ENCODE assay signal across 8 cellular contexts in genomic region chr19:5953680-5954213, GRCh38. TPM values are rescaled to one million over a fixed set of nuclear protein-coding genes. Genes with fewer than 3 reads are reported as not detected.
DNase-seq lines count a peak whose midpoint lies in the region; ATAC-seq, FAIRE-seq and TF ChIP-seq lines count a peak whose summit lies in the region.

No MANE protein-coding gene starts in this region.

- H3K4me1 ChIP-seq in Peyer's patch (peaks cover 10 to 98% (median 21%) of the 10 kb centered on the region in 4 donors), K562 (replicated peaks in 1 of 2; ENCODE audit: control insufficient read depth in 2 of 2, insufficient read depth in 2 of 2, low read length in 2 of 2) (peaks cover 43 to 46% of the 10 kb centered on the region in 2 experiments)

- H3K36me3 ChIP-seq in Peyer's patch, result peaks cover 0 to 6% (median 0%) of the 10 kb centered on the region in 3 donors
- peaks cover 50% of the 10 kb centered on the region for H3K36me3 ChIP-seq in K562 (ENCODE audit: control insufficient read depth, insufficient read depth, low read length)

- H3K4me3 ChIP-seq in Peyer's patch (no peak overlapping the region), K562 (peak overlapping the region; percentile 1; the same call in 1 of the 2 replicates)

- H3K27me3 ChIP-seq in Peyer's patch, result no peaks in the 10 kb centered on the region
- H3K27me3 ChIP-seq in K562 (ENCODE audit: control insufficient read depth in 2 of 2, insufficient read depth in 2 of 2, low read length in 2 of 2), result no peaks in the 10 kb centered on the region

- no peak for TF ChIP-seq EP300 in K562 (IDR thresholded peaks at IDR 0.05; ENCODE audit: low read length)

- FAIRE-seq in K562 (lab: Jason Lieb, UNC), result peak; percentile 69
- FAIRE-seq in HTR-8/SVneo (lab: Jason Lieb, UNC), result no peak

- TF ChIP-seq RAD21 in K562 (CRISPR knock-in tag; conservative IDR thresholded peaks at IDR 0.05 in 1 of 2, IDR thresholded peaks at IDR 0.05 in 1 of 2), result no peak

- H3K79me2 ChIP-seq in K562 (ENCODE audit: control insufficient read depth, insufficient read depth, low read length), result peaks cover 98% of the 10 kb centered on the region

- peaks cover 26% of the 10 kb centered on the region; the same call in 1 of the 2 replicates for H4K20me1 ChIP-seq in K562 (replicated peaks; ENCODE audit: control insufficient read depth, insufficient read depth, low read length)

- H3K9me1 ChIP-seq in K562 (ENCODE audit: control insufficient read depth, insufficient read depth, low read length), result peaks cover 1% of the 10 kb centered on the region

- BruUV-seq in K562 (replicated peaks; lab: Mats Ljungman, UMichigan), result no TSS peak

- in situ Hi-C loops in K562 (cut with MboI), result no loop called here

- H3K27ac Mint-ChIP-seq in naive thymus-derived CD8-positive, alpha-beta T cell, result peak overlapping the region; percentile 84 to 100 (median 90)

- POLR2A ChIA-PET in K562 (lab: Yijun Ruan, JAX), result interaction anchor here (0.6 to 4.7 kb wide), 4 partner anchors 10 to 100 kb away, joined by 3 to 41 read pairs (median 4); no protein-coding TSS in a partner anchor
- POLR2A ChIA-PET in naive thymus-derived CD8-positive, alpha-beta T cell (lab: Charles Lee), result interaction anchor here (0.7 to 7.8 kb wide), 6 partner anchors 8 to 50 kb away, joined by 3 to 81 read pairs (median 3); partner anchors contain the start of genes NDUFA11 and VMAC

- TF ChIP-seq POLR2A in Peyer's patch (IDR thresholded peaks at IDR 0.05) (no peak), K562 (conservative IDR thresholded peaks at IDR 0.05) (no peak)

- peak overlapping the region; percentile 18 for H2AFZ ChIP-seq in K562 (ENCODE audit: low read depth, low read length)

- DNase-seq in AG08395 (ENCODE audit: low spot score), result peak; percentile 64
- no peak for DNase-seq in Peyer's patch
- DNase-seq in K562 (ENCODE audit: extremely low read depth in 1 of 4, low spot score in 3 of 4), result peak; percentile 41 to 60 (median 46)
- DNase-seq in naive thymus-derived CD8-positive, alpha-beta T cell, result peak in 1 of 10 donors; percentile 37
- DNase-seq in NCI-H128 (lab: John Stamatoyannopoulos, UW; ENCODE audit: unreplicated experiment), result no peak
- no peak for DNase-seq in NCI-H774 (lab: John Stamatoyannopoulos, UW)
- DNase-seq in HTR-8/SVneo (ENCODE audit: insufficient read length, low spot score), result no peak

- peaks cover 0 to 8% (median 0%) of the 10 kb centered on the region in 3 donors for H3K36me3 Mint-ChIP-seq in naive thymus-derived CD8-positive, alpha-beta T cell

- no peaks in the 10 kb centered on the region for H3K27me3 Mint-ChIP-seq in naive thymus-derived CD8-positive, alpha-beta T cell

- no peaks in the 10 kb centered on the region for H3K9me3 Mint-ChIP-seq in naive thymus-derived CD8-positive, alpha-beta T cell

- TF ChIP-seq CTCF in Peyer's patch (IDR thresholded peaks at IDR 0.05) (no peak), K562 (IDR thresholded peaks at IDR 0.05 in 2 of 3, conservative IDR thresholded peaks at IDR 0.05 in 1 of 3; ENCODE audit: insufficient read depth in 2 of 3, low read depth in 1 of 3, low read length in 3 of 3) (no peak)

- ATAC-seq in K562, result peak; percentile 65
- peak; percentile 13 to 38 for ATAC-seq in naive thymus-derived CD8-positive, alpha-beta T cell
- ATAC-seq in GM21529 (IDR thresholded peaks at IDR 0.05; ENCODE audit: unreplicated experiment), result no peak

- CTCF ChIA-PET in K562 (lab: Yijun Ruan, JAX; ENCODE audit: low intra/inter-chr PET ratio), result no interaction called here

- H3K4me2 ChIP-seq in K562 (ENCODE audit: insufficient read depth, low read length), result peak overlapping the region; percentile 71

- peak overlapping the region; percentile 37 to 71 (median 64) for H3K27ac ChIP-seq in Peyer's patch
- H3K27ac ChIP-seq in K562 (ENCODE audit: extremely low read depth, low read depth, low read length), result peak overlapping the region; percentile 70

- H3K4me1 Mint-ChIP-seq in naive thymus-derived CD8-positive, alpha-beta T cell, result peaks cover 55 to 97% (median 91%) of the 10 kb centered on the region in 4 donors

- intact Hi-C loops in K562 (cut with micrococcal nuclease), result no loop called here

- H3K9me3 ChIP-seq in Peyer's patch (no peaks in the 10 kb centered on the region), K562 (replicated peaks; ENCODE audit: control insufficient read depth, insufficient read depth, low read depth, low read length) (no peaks in the 10 kb centered on the region)

- WGBS in K562 (ENCODE audit: insufficient coverage, low coverage, missing lambda C conversion rate), result 6% methylated on average over 17 of the region's 17 CpGs

- H3K4me3 Mint-ChIP-seq in naive thymus-derived CD8-positive, alpha-beta T cell, result peak overlapping the region; percentile 43 to 82 (median 64)

- peak overlapping the region; percentile 65 to 86 for H3K9ac ChIP-seq in K562 (ENCODE audit: insufficient read depth in 1 of 2, low read depth in 2 of 2, low read length in 2 of 2)

RNA-seq across cellular contexts. Expression of gene RANBP3, which starts 24.2 kb away (rescaled TPM):
- total RNA-seq in Peyer's patch (100 to 1,000 TPM in 2 of 4 donors, 10 to 100 TPM in 2; 59.7 to 104 (median 91.1) TPM), K562 (2014; rRNA removed) (63.2 and 82.2 TPM in 2 replicates), K562 (2014; rRNA removed; fragmentation: Illumina TruSeq; extraction: Trizol) (42.0 and 48.5 TPM in 2 replicates), K562 (2015; rRNA removed; fragmentation: Illumina TruSeq; extraction: Trizol) (54.4 and 66.7 TPM in 2 replicates), K562 (2021) (63.1 and 70.3 TPM in 2 replicates)
- total RNA-seq in K562 (2011; cell fraction: chromatin; rRNA removed; ENCODE audit: low replicate concordance), result 101 and 160 TPM in 2 replicates
- total RNA-seq in K562 (2011; cell fraction: nucleolus; rRNA removed), result 112 and 117 TPM in 2 replicates
- 92.0 and 98.2 TPM in 2 replicates for total RNA-seq in K562 (2011; cell fraction: nucleoplasm; rRNA removed)
- polyA plus RNA-seq in K562 (2011; rRNA removed) (46.6 and 57.6 TPM in 2 replicates), K562 (2014; fragmentation: Illumina TruSeq; extraction: Trizol) (68.9 and 81.9 TPM in 2 replicates), K562 (2014; fragmentation: Nextera tagmentation; extraction: Ambion mirVana) (1 to 10 TPM in 1 of 2 experiments, under 1 TPM in 1; 0.90 to 1.8 TPM), K562 (2014; rRNA removed) (84.7 and 95.1 TPM in 2 replicates)
- polyA plus RNA-seq in K562 (2011; cell fraction: cytosol; rRNA removed), result 70.4 and 122 TPM in 2 replicates
- polyA plus RNA-seq in K562 (2011; cell fraction: nucleus; rRNA removed), result 84.9 and 193 TPM in 2 replicates
- 65.4 and 79.1 TPM in 2 replicates for polyA plus RNA-seq in K562 (2012)
- polyA minus RNA-seq in K562 (2011; rRNA and poly(A)+ RNA removed), result 29.0 and 45.3 TPM in 2 replicates
- polyA minus RNA-seq in K562 (2011; cell fraction: cytosol; rRNA and poly(A)+ RNA removed), result 53.6 and 66.7 TPM in 2 replicates
- 32.7 and 38.9 TPM in 2 replicates for polyA minus RNA-seq in K562 (2011; cell fraction: nucleus; rRNA and poly(A)+ RNA removed)
- 100 to 1,000 TPM; 128 to 145 TPM for total RNA-seq in naive thymus-derived CD8-positive, alpha-beta T cell
- 10 to 100 TPM in 1 of 3 donors, 1 to 10 TPM in 2; 7.7 to 13.0 (median 9.1) TPM for polyA plus RNA-seq in naive thymus-derived CD8-positive, alpha-beta T cell

RNA-seq across cellular contexts. Expression of gene CAPS, which starts 39.7 kb away (rescaled TPM):
- total RNA-seq in Peyer's patch (10 to 100 TPM in 3 of 4 donors, 1 to 10 TPM in 1; 9.5 to 44.6 (median 24.4) TPM), K562 (2014; rRNA removed) (2.4 and 4.0 TPM in 2 replicates), K562 (2014; rRNA removed; fragmentation: Illumina TruSeq; extraction: Trizol) (0.61 and 0.62 TPM in 2 replicates), K562 (2015; rRNA removed; fragmentation: Illumina TruSeq; extraction: Trizol) (0.91 and 1.7 TPM in 2 replicates), K562 (2021) (1.7 and 2.2 TPM in 2 replicates)
- total RNA-seq in K562 (2011; cell fraction: chromatin; rRNA removed; ENCODE audit: low replicate concordance), result 3.5 and 9.3 TPM in 2 replicates
- total RNA-seq in K562 (2011; cell fraction: nucleolus; rRNA removed), result 6.8 and 8.0 TPM in 2 replicates
- total RNA-seq in K562 (2011; cell fraction: nucleoplasm; rRNA removed), result 3.4 and 3.8 TPM in 2 replicates
- polyA plus RNA-seq in K562 (2011; rRNA removed) (1.0 and 2.4 TPM in 2 replicates), K562 (2014; fragmentation: Illumina TruSeq; extraction: Trizol) (0.59 and 1.0 TPM in 2 replicates), K562 (2014; fragmentation: Nextera tagmentation; extraction: Ambion mirVana) (under 1 TPM; 0.15 TPM), K562 (2014; rRNA removed) (2.7 and 3.1 TPM in 2 replicates)
- 2.7 and 2.8 TPM in 2 replicates for polyA plus RNA-seq in K562 (2011; cell fraction: cytosol; rRNA removed)
- polyA plus RNA-seq in K562 (2011; cell fraction: nucleus; rRNA removed), result 5.7 and 7.4 TPM in 2 replicates
- polyA plus RNA-seq in K562 (2012), result 1.5 and 4.5 TPM in 2 replicates
- polyA minus RNA-seq in K562 (2011; rRNA and poly(A)+ RNA removed), result 0.42 and 0.54 TPM in 2 replicates
- polyA minus RNA-seq in K562 (2011; cell fraction: cytosol; rRNA and poly(A)+ RNA removed), result 1.1 and 1.4 TPM in 2 replicates
- polyA minus RNA-seq in K562 (2011; cell fraction: nucleus; rRNA and poly(A)+ RNA removed), result 1.00 and 1.8 TPM in 2 replicates
- 10 to 100 TPM; 55.9 to 58.3 TPM for total RNA-seq in naive thymus-derived CD8-positive, alpha-beta T cell
- polyA plus RNA-seq in naive thymus-derived CD8-positive, alpha-beta T cell, result 1 to 10 TPM; 1.3 to 2.8 (median 2.0) TPM

RNA-seq across cellular contexts. Expression of gene VMAC, which starts 49.1 kb away (rescaled TPM):
- total RNA-seq in Peyer's patch, result 10 to 100 TPM in 3 of 4 donors, 1 to 10 TPM in 1; 9.6 to 24.8 (median 18.4) TPM
- total RNA-seq in K562 (2011; cell fraction: chromatin; rRNA removed; ENCODE audit: low replicate concordance), result 3.3 and 9.9 TPM in 2 replicates
- 7.8 and 8.7 TPM in 2 replicates for total RNA-seq in K562 (2011; cell fraction: nucleolus; rRNA removed)
- total RNA-seq in K562 (2011; cell fraction: nucleoplasm; rRNA removed), result 5.2 and 5.6 TPM in 2 replicates
- 1.9 and 3.1 TPM in 2 replicates for total RNA-seq in K562 (2014; rRNA removed)
- total RNA-seq in K562 (2014; rRNA removed; fragmentation: Illumina TruSeq; extraction: Trizol), result 0.89 and 1.1 TPM in 2 replicates
- total RNA-seq in K562 (2015; rRNA removed; fragmentation: Illumina TruSeq; extraction: Trizol), result 0.76 and 1.1 TPM in 2 replicates
- total RNA-seq in K562 (2021), result 2.1 and 2.3 TPM in 2 replicates
- 1.0 and 1.9 TPM in 2 replicates for polyA plus RNA-seq in K562 (2011; rRNA removed)
- polyA plus RNA-seq in K562 (2011; cell fraction: cytosol; rRNA removed), result 2.2 and 2.7 TPM in 2 replicates
- polyA plus RNA-seq in K562 (2011; cell fraction: nucleus; rRNA removed), result 4.0 and 5.0 TPM in 2 replicates
- 1.1 and 2.2 TPM in 2 replicates for polyA plus RNA-seq in K562 (2012)
- 0.86 and 1.3 TPM in 2 replicates for polyA plus RNA-seq in K562 (2014; fragmentation: Illumina TruSeq; extraction: Trizol)
- polyA plus RNA-seq in K562 (2014; fragmentation: Nextera tagmentation; extraction: Ambion mirVana), result under 1 TPM; 0.03 to 0.06 TPM
- 1.9 and 3.4 TPM in 2 replicates for polyA plus RNA-seq in K562 (2014; rRNA removed)
- polyA minus RNA-seq in K562 (2011; rRNA and poly(A)+ RNA removed), result 0.77 and 0.84 TPM in 2 replicates
- 0.57 and 0.73 TPM in 2 replicates for polyA minus RNA-seq in K562 (2011; cell fraction: cytosol; rRNA and poly(A)+ RNA removed)
- polyA minus RNA-seq in K562 (2011; cell fraction: nucleus; rRNA and poly(A)+ RNA removed), result 1.3 and 1.8 TPM in 2 replicates
- total RNA-seq in naive thymus-derived CD8-positive, alpha-beta T cell, result 10 to 100 TPM; 32.7 to 34.5 TPM
- 1 to 10 TPM; 6.2 to 8.4 (median 7.0) TPM for polyA plus RNA-seq in naive thymus-derived CD8-positive, alpha-beta T cell

RNA-seq across cellular contexts. Expression of gene NDUFA11, which starts 50.2 kb away (rescaled TPM):
- total RNA-seq in Peyer's patch (100 to 1,000 TPM; 101 to 194 (median 169) TPM), K562 (2014; rRNA removed) (367 and 490 TPM in 2 replicates), K562 (2014; rRNA removed; fragmentation: Illumina TruSeq; extraction: Trizol) (42.7 and 63.3 TPM in 2 replicates), K562 (2015; rRNA removed; fragmentation: Illumina TruSeq; extraction: Trizol) (268 and 274 TPM in 2 replicates), K562 (2021) (335 and 348 TPM in 2 replicates)
- total RNA-seq in K562 (2011; cell fraction: chromatin; rRNA removed; ENCODE audit: low replicate concordance), result 29.3 and 88.6 TPM in 2 replicates
- 66.7 and 67.1 TPM in 2 replicates for total RNA-seq in K562 (2011; cell fraction: nucleolus; rRNA removed)
- 50.4 and 52.5 TPM in 2 replicates for total RNA-seq in K562 (2011; cell fraction: nucleoplasm; rRNA removed)
- polyA plus RNA-seq in K562 (2011; rRNA removed) (84.9 and 133 TPM in 2 replicates), K562 (2014; fragmentation: Illumina TruSeq; extraction: Trizol) (307 and 475 TPM in 2 replicates), K562 (2014; fragmentation: Nextera tagmentation; extraction: Ambion mirVana) (100 to 1,000 TPM; 212 to 249 TPM), K562 (2014; rRNA removed) (321 and 486 TPM in 2 replicates)
- polyA plus RNA-seq in K562 (2011; cell fraction: cytosol; rRNA removed), result 461 and 1,752 TPM in 2 replicates
- polyA plus RNA-seq in K562 (2011; cell fraction: nucleus; rRNA removed), result 140 and 189 TPM in 2 replicates
- 302 and 461 TPM in 2 replicates for polyA plus RNA-seq in K562 (2012)
- polyA minus RNA-seq in K562 (2011; rRNA and poly(A)+ RNA removed), result 9.3 and 16.9 TPM in 2 replicates
- 41.1 and 45.0 TPM in 2 replicates for polyA minus RNA-seq in K562 (2011; cell fraction: cytosol; rRNA and poly(A)+ RNA removed)
- polyA minus RNA-seq in K562 (2011; cell fraction: nucleus; rRNA and poly(A)+ RNA removed), result 13.3 and 13.9 TPM in 2 replicates
- 100 to 1,000 TPM; 116 to 131 TPM for total RNA-seq in naive thymus-derived CD8-positive, alpha-beta T cell
- 100 to 1,000 TPM; 374 to 404 (median 395) TPM for polyA plus RNA-seq in naive thymus-derived CD8-positive, alpha-beta T cell

Comparison
In these comparisons a context has a peak if more than half of its experiments do, and no peak if none do; other contexts are left out.
1. DNase-seq: peak in AG08395 (single experiment) and K562 (4 of 4); none in Peyer's patch (0 of 3), NCI-H128 (single experiment), NCI-H774 (single experiment) and HTR-8/SVneo (single experiment).